13 cellular contexts compared by ENCODE assay signal in genomic region chr11:66674964-66675602, GRCh38. TPM values are rescaled to one million over a fixed set of nuclear protein-coding genes. Genes with fewer than 3 reads are reported as not detected.
A peak's percentile ranks its signal among the peaks of the same experiment; 100 is the strongest.
DNase-seq lines count a peak whose midpoint lies in the region; ATAC-seq, FAIRE-seq and TF ChIP-seq lines count a peak whose summit lies in the region.
"Had no signal": no experiment of that assay in that cellular context is flagged by ENCODE, and none has a peak within 500 bp of the region (broad histone marks: within the 10 kb centered on the region; RNA-seq: fewer than 3 reads in every experiment).

No MANE protein-coding gene starts in this region.

- FAIRE-seq in HepG2 (lab: Jason Lieb, UNC): peak; percentile 36
- FAIRE-seq: pancreas had no signal

- no peaks in the 10 kb centered on the region for H3K27me3 ChIP-seq in HepG2 (ENCODE audit: control insufficient read depth in 1 of 2, insufficient read depth in 2 of 2, low read length in 2 of 2)
- H3K27me3 ChIP-seq in right lobe of liver: no peaks in the 10 kb centered on the region
- no peaks in the 10 kb centered on the region for H3K27me3 ChIP-seq in OCI-LY1 (ENCODE audit: insufficient read depth, low read length)
- H3K27me3 ChIP-seq in iPS-20b (ENCODE audit: insufficient read depth, low read length): no peaks in the 10 kb centered on the region
- H3K27me3 ChIP-seq: pancreas had no signal

- POLR2A ChIA-PET in HepG2 (lab: Yijun Ruan, JAX): interaction anchor here (0.7 to 3.4 kb wide), 2 partner anchors 37 to 195 kb away, joined by 4 to 14 read pairs; partner anchors contain the start of genes DPP3 and RBM4

- H3K9me3 ChIP-seq in HepG2 (ENCODE audit: low read length): no peaks in the 10 kb centered on the region
- no peaks in the 10 kb centered on the region for H3K9me3 ChIP-seq in right lobe of liver
- no peaks in the 10 kb centered on the region for H3K9me3 ChIP-seq in OCI-LY1 (ENCODE audit: low read length)
- H3K9me3 ChIP-seq in iPS-20b (ENCODE audit: insufficient read depth, low read depth, low read length): no peaks in the 10 kb centered on the region
- H3K9me3 ChIP-seq: HAP-1, pancreas had no signal

- H3K9me2 ChIP-seq in OCI-LY1 (ENCODE audit: low read depth, low read length): no peaks in the 10 kb centered on the region

- no peak for TF ChIP-seq RAD21 in HepG2 (CRISPR knock-in tag; IDR thresholded peaks at IDR 0.05)

- H3F3A ChIP-seq in OCI-LY1 (ENCODE audit: insufficient read depth, low read length): peaks cover 4% of the 10 kb centered on the region; the same call in 1 of the 2 replicates

- DNase-seq in HepG2 (ENCODE audit: low spot score): no peak
- DNase-seq in right lobe of liver: no peak
- no peak for DNase-seq in stimulated activated naive CD8-positive, alpha-beta T cell treated with anti-CD3 and anti-CD28 coated beads, Interleukin-15, amount 100 ng/mL, for 72 hours
- no peak for DNase-seq in cerebellum (ENCODE audit: low spot score)
- DNase-seq in NOMO-1 treated with dmso at 0.1 percent for 144 hours (lab: John Stamatoyannopoulos, UW; ENCODE audit: unreplicated experiment): no peak
- DNase-seq in osteocyte (ENCODE audit: extremely low spot score, unreplicated experiment): no peak
- DNase-seq: activated CD8-positive, alpha-beta memory T cell treated with anti-CD3 and anti-CD28 coated beads, Interleukin-2, amount 50 U/mL, for 48 hours; central memory CD4-positive, alpha-beta T cell; pancreas; T-helper 9 cell had no signal

- in situ Hi-C loops in HepG2 (cut with HindIII; ENCODE audit: extremely low pct_ligation_motif_present, low pct_unique_long_range_greater_than_20kb): no loop called here

- H3K79me2 ChIP-seq in HepG2 (ENCODE audit: insufficient read depth, low read length): peaks cover 48% of the 10 kb centered on the region
- peaks cover 8% of the 10 kb centered on the region for H3K79me2 ChIP-seq in OCI-LY1 (ENCODE audit: insufficient read depth, low read length)

- peak overlapping the region; percentile 12 to 24 for H3K4me3 Mint-ChIP-seq in stimulated activated naive CD8-positive, alpha-beta T cell treated with anti-CD3 and anti-CD28 coated beads, Interleukin-15, amount 100 ng/mL, for 72 hours
- H3K4me3 Mint-ChIP-seq in osteocyte (ENCODE audit: unreplicated experiment): no peak overlapping the region

- no TSS peak for BruUV-seq in HepG2 (replicated peaks; lab: Mats Ljungman, UMichigan)

- no peak for TF ChIP-seq EP300 in HepG2 (IDR thresholded peaks at IDR 0.05; ENCODE audit: low read depth in 2 of 2, low read length in 2 of 2)
- no peak for TF ChIP-seq EP300 in HepG2 (CRISPR knock-in tag; IDR thresholded peaks at IDR 0.05; ENCODE audit: borderline replicate concordance)

- H3K9ac ChIP-seq in HepG2 (ENCODE audit: insufficient read depth, low read depth, low read length) (no peak overlapping the region), OCI-LY1 (ENCODE audit: low read length) (no peak overlapping the region), iPS-20b (ENCODE audit: low read depth, low read length) (no peak overlapping the region)

- TF ChIP-seq POLR2A in HepG2 (IDR thresholded peaks at IDR 0.05; ENCODE audit: insufficient read depth in 1 of 2, low read depth in 2 of 2, low read length in 2 of 2): no peak
- no peak for TF ChIP-seq POLR2A in right lobe of liver (IDR thresholded peaks at IDR 0.05)

- TF ChIP-seq CTCF in HepG2 (CRISPR knock-in tag; IDR thresholded peaks at IDR 0.05) (no peak), right lobe of liver (IDR thresholded peaks at IDR 0.05) (no peak), OCI-LY1 (IDR thresholded peaks at IDR 0.05; ENCODE audit: low read length) (no peak), osteocyte (IDR thresholded peaks at IDR 0.05) (no peak)

- H3K36me3 ChIP-seq in HepG2 (replicated peaks in 1 of 2; ENCODE audit: control insufficient read depth in 1 of 2, insufficient read depth in 2 of 2, low read length in 2 of 2) (peaks cover 1 to 4% of the 10 kb centered on the region in 2 experiments; a peak in 1 of 5 replicates), right lobe of liver (no peaks in the 10 kb centered on the region), OCI-LY1 (ENCODE audit: insufficient read depth, low read length) (peaks cover 24% of the 10 kb centered on the region), iPS-20b (ENCODE audit: insufficient read depth, low read depth, low read length) (peaks cover 38% of the 10 kb centered on the region)
- H3K36me3 ChIP-seq: pancreas had no signal

- H3K4me3 ChIP-seq in HepG2 (replicated peaks in 1 of 3; ENCODE audit: insufficient read depth in 1 of 3, low read depth in 2 of 3, low read length in 3 of 3) (no peak overlapping the region; a peak in 1 of 6 replicates), right lobe of liver (no peak overlapping the region), OCI-LY1 (ENCODE audit: low read depth, low read length, poor library complexity, severe bottlenecking) (peak overlapping the region; percentile 74), iPS-20b (ENCODE audit: low read length) (peak overlapping the region; percentile 80)
- H3K4me3 ChIP-seq: HAP-1, pancreas had no signal

- H3K27ac ChIP-seq in HepG2 (ENCODE audit: extremely low read length, insufficient read depth, low read length) (no peak overlapping the region), right lobe of liver (no peak overlapping the region), OCI-LY1 (ENCODE audit: low read depth, low read length, poor library complexity, severe bottlenecking) (no peak overlapping the region), iPS-20b (ENCODE audit: low read length) (no peak overlapping the region)
- H3K27ac ChIP-seq: pancreas had no signal

- H3K36me3 Mint-ChIP-seq in osteocyte (ENCODE audit: unreplicated experiment): peaks cover 5% of the 10 kb centered on the region

- H3K4me1 ChIP-seq in HepG2 (ENCODE audit: insufficient read depth, low read length) (peaks cover 41% of the 10 kb centered on the region), right lobe of liver (peaks cover 0 to 23% (median 3%) of the 10 kb centered on the region in 4 donors), OCI-LY1 (ENCODE audit: insufficient read depth, low read length, severe bottlenecking) (peaks cover 60% of the 10 kb centered on the region), iPS-20b (ENCODE audit: insufficient read depth, low read length) (peaks cover 10% of the 10 kb centered on the region; the same call in 1 of the 2 replicates)

- H3K9me3 Mint-ChIP-seq in stimulated activated naive CD8-positive, alpha-beta T cell treated with anti-CD3 and anti-CD28 coated beads, Interleukin-15, amount 100 ng/mL, for 72 hours: no peaks in the 10 kb centered on the region
- no peaks in the 10 kb centered on the region for H3K9me3 Mint-ChIP-seq in osteocyte (ENCODE audit: unreplicated experiment)

- no peak overlapping the region for H2AFZ ChIP-seq in HepG2 (ENCODE audit: low read length)
- no peak overlapping the region for H2AFZ ChIP-seq in OCI-LY1 (ENCODE audit: low read length)

- CTCF ChIA-PET in HepG2 (lab: Yijun Ruan, JAX; ENCODE audit: low intra/inter-chr PET ratio, low total read pairs): no interaction called here

- no peak overlapping the region for H3K27ac Mint-ChIP-seq in stimulated activated naive CD8-positive, alpha-beta T cell treated with anti-CD3 and anti-CD28 coated beads, Interleukin-15, amount 100 ng/mL, for 72 hours
- H3K27ac Mint-ChIP-seq in osteocyte (ENCODE audit: unreplicated experiment): no peak overlapping the region

- H3K27me3 Mint-ChIP-seq in stimulated activated naive CD8-positive, alpha-beta T cell treated with anti-CD3 and anti-CD28 coated beads, Interleukin-15, amount 100 ng/mL, for 72 hours: no peaks in the 10 kb centered on the region
- H3K27me3 Mint-ChIP-seq in osteocyte (ENCODE audit: unreplicated experiment): no peaks in the 10 kb centered on the region

- ATAC-seq in HepG2: no peak
- no peak for ATAC-seq in right lobe of liver
- ATAC-seq in stimulated activated naive CD8-positive, alpha-beta T cell treated with anti-CD3 and anti-CD28 coated beads, Interleukin-15, amount 100 ng/mL, for 72 hours: no peak
- ATAC-seq: pancreas had no signal

- H3K4me1 Mint-ChIP-seq in stimulated activated naive CD8-positive, alpha-beta T cell treated with anti-CD3 and anti-CD28 coated beads, Interleukin-15, amount 100 ng/mL, for 72 hours: peaks cover 47% of the 10 kb centered on the region
- H3K4me1 Mint-ChIP-seq in osteocyte (ENCODE audit: unreplicated experiment): peaks cover 30% of the 10 kb centered on the region

- H3K4me2 ChIP-seq in HepG2 (ENCODE audit: low read depth, low read length) (peak overlapping the region; percentile 100), OCI-LY1 (ENCODE audit: low read length) (peak overlapping the region; percentile 98)

- intact Hi-C loops in HepG2 (cut with micrococcal nuclease; ENCODE audit: unreplicated experiment): loop anchor here (5.0 kb wide), 1 partner anchor 83 kb away; the partner anchor contains the start of genes CCDC87 and CCS
- intact Hi-C loops in right lobe of liver (cut with DNase I): loop anchor here (5.0 kb wide), 2 partner anchors 83 to 98 kb away; partner anchors contain the start of genes CCDC87 (in 1 of the 2) and CCS (in 1 of the 2)

- 79% methylated on average over 2 of the region's 2 CpGs for WGBS in HepG2 (ENCODE audit: low lambda C conversion rate)
- 85% methylated on average over 2 of the region's 2 CpGs for WGBS in right lobe of liver (ENCODE audit: insufficient coverage, low coverage, low lambda C conversion rate, missing lambda C conversion rate)

- H4K20me1 ChIP-seq in HepG2 (ENCODE audit: insufficient read depth, low read length): peaks cover 2% of the 10 kb centered on the region; the same call in 1 of the 2 replicates
- H4K20me1 ChIP-seq in OCI-LY1 (ENCODE audit: insufficient read depth, low read length): no peaks in the 10 kb centered on the region

RNA-seq across cellular contexts. Expression of gene RBM4B, which starts 2.6 kb away (rescaled TPM):
- 25.6 and 25.8 TPM in 2 replicates for total RNA-seq in HepG2 (2016; rRNA removed; fragmentation: Illumina TruSeq; extraction: Trizol)
- 11.1 and 13.0 TPM in 2 replicates for total RNA-seq in HepG2 (2016; cell fraction: cytosol; rRNA removed; fragmentation: Illumina TruSeq; extraction: Trizol; ENCODE audit: low read depth)
- total RNA-seq in HepG2 (2016; cell fraction: insoluble cytoplasmic fraction; rRNA removed; fragmentation: Illumina TruSeq; extraction: Trizol): 24.9 and 27.1 TPM in 2 replicates
- total RNA-seq in HepG2 (2016; cell fraction: membrane; rRNA removed; fragmentation: Illumina TruSeq; extraction: Trizol): 16.5 and 17.7 TPM in 2 replicates
- total RNA-seq in HepG2 (2016; cell fraction: nucleus; rRNA removed; fragmentation: Illumina TruSeq; extraction: Trizol): 21.3 and 26.1 TPM in 2 replicates
- polyA plus RNA-seq in HepG2 (2011; rRNA removed): 32.4 and 33.5 TPM in 2 replicates
- polyA plus RNA-seq in HepG2 (2011; cell fraction: cytosol; rRNA removed): 19.2 and 24.1 TPM in 2 replicates
- polyA plus RNA-seq in HepG2 (2011; cell fraction: nucleus; rRNA removed): 51.7 and 54.9 TPM in 2 replicates
- 18.3 and 24.4 TPM in 2 replicates for polyA plus RNA-seq in HepG2 (2012)
- 4.8 and 5.2 TPM in 2 replicates for polyA plus RNA-seq in HepG2 (2016; cell fraction: cytosol; fragmentation: Illumina TruSeq; extraction: Trizol; ENCODE audit: low read depth)
- polyA plus RNA-seq in HepG2 (2016; cell fraction: insoluble cytoplasmic fraction; fragmentation: Illumina TruSeq; extraction: Trizol; ENCODE audit: low read depth): 28.7 and 29.9 TPM in 2 replicates
- polyA plus RNA-seq in HepG2 (2016; cell fraction: membrane; fragmentation: Illumina TruSeq; extraction: Trizol; ENCODE audit: low read depth): 7.3 and 10.0 TPM in 2 replicates
- 43.3 and 48.3 TPM in 2 replicates for polyA plus RNA-seq in HepG2 (2016; cell fraction: nucleus; fragmentation: Illumina TruSeq; extraction: Trizol; ENCODE audit: insufficient read depth, low read depth)
- 19.7 and 31.4 TPM in 2 replicates for polyA minus RNA-seq in HepG2 (2011; rRNA and poly(A)+ RNA removed; ENCODE audit: low replicate concordance)
- 7.9 and 9.7 TPM in 2 replicates for polyA minus RNA-seq in HepG2 (2011; cell fraction: cytosol; rRNA and poly(A)+ RNA removed)
- 39.4 and 40.9 TPM in 2 replicates for polyA minus RNA-seq in HepG2 (2011; cell fraction: nucleus; rRNA and poly(A)+ RNA removed)
- total RNA-seq in right lobe of liver: 1 to 10 TPM; 3.6 to 9.4 (median 6.9) TPM
- 73.9 TPM for total RNA-seq in cerebellum
- total RNA-seq in osteocyte: 31.2 and 31.4 TPM in 2 replicates

RNA-seq across cellular contexts. Expression of gene RBM4, which starts 36.6 kb away (rescaled TPM):
- total RNA-seq in HepG2 (2016; rRNA removed; fragmentation: Illumina TruSeq; extraction: Trizol) (136 and 138 TPM in 2 replicates), right lobe of liver (10 to 100 TPM; 40.3 to 57.0 (median 48.4) TPM), cerebellum (113 TPM), osteocyte (158 and 167 TPM in 2 replicates)
- total RNA-seq in HepG2 (2016; cell fraction: cytosol; rRNA removed; fragmentation: Illumina TruSeq; extraction: Trizol; ENCODE audit: low read depth): 72.4 and 85.4 TPM in 2 replicates
- 137 and 138 TPM in 2 replicates for total RNA-seq in HepG2 (2016; cell fraction: insoluble cytoplasmic fraction; rRNA removed; fragmentation: Illumina TruSeq; extraction: Trizol)
- total RNA-seq in HepG2 (2016; cell fraction: membrane; rRNA removed; fragmentation: Illumina TruSeq; extraction: Trizol): 57.5 and 58.8 TPM in 2 replicates
- 101 and 109 TPM in 2 replicates for total RNA-seq in HepG2 (2016; cell fraction: nucleus; rRNA removed; fragmentation: Illumina TruSeq; extraction: Trizol)
- 123 and 126 TPM in 2 replicates for polyA plus RNA-seq in HepG2 (2011; rRNA removed)
- 150 and 151 TPM in 2 replicates for polyA plus RNA-seq in HepG2 (2011; cell fraction: cytosol; rRNA removed)
- polyA plus RNA-seq in HepG2 (2011; cell fraction: nucleus; rRNA removed): 83.4 and 84.4 TPM in 2 replicates
- polyA plus RNA-seq in HepG2 (2012): 117 and 122 TPM in 2 replicates
- polyA plus RNA-seq in HepG2 (2016; cell fraction: cytosol; fragmentation: Illumina TruSeq; extraction: Trizol; ENCODE audit: low read depth): 29.4 and 30.6 TPM in 2 replicates
- 149 and 157 TPM in 2 replicates for polyA plus RNA-seq in HepG2 (2016; cell fraction: insoluble cytoplasmic fraction; fragmentation: Illumina TruSeq; extraction: Trizol; ENCODE audit: low read depth)
- polyA plus RNA-seq in HepG2 (2016; cell fraction: membrane; fragmentation: Illumina TruSeq; extraction: Trizol; ENCODE audit: low read depth): 38.1 and 38.5 TPM in 2 replicates
- 115 and 116 TPM in 2 replicates for polyA plus RNA-seq in HepG2 (2016; cell fraction: nucleus; fragmentation: Illumina TruSeq; extraction: Trizol; ENCODE audit: insufficient read depth, low read depth)
- polyA minus RNA-seq in HepG2 (2011; rRNA and poly(A)+ RNA removed; ENCODE audit: low replicate concordance): 104 and 196 TPM in 2 replicates
- polyA minus RNA-seq in HepG2 (2011; cell fraction: cytosol; rRNA and poly(A)+ RNA removed): 40.8 and 41.0 TPM in 2 replicates
- polyA minus RNA-seq in HepG2 (2011; cell fraction: nucleus; rRNA and poly(A)+ RNA removed): 136 and 154 TPM in 2 replicates

RNA-seq across cellular contexts. Expression of gene SPTBN2, which starts 53.9 kb away (rescaled TPM):
- 1.2 and 4.0 TPM in 2 replicates for total RNA-seq in HepG2 (2016; rRNA removed; fragmentation: Illumina TruSeq; extraction: Trizol)
- 0.51 and 1.1 TPM in 2 replicates for total RNA-seq in HepG2 (2016; cell fraction: cytosol; rRNA removed; fragmentation: Illumina TruSeq; extraction: Trizol; ENCODE audit: low read depth)
- 1.4 and 4.7 TPM in 2 replicates for total RNA-seq in HepG2 (2016; cell fraction: insoluble cytoplasmic fraction; rRNA removed; fragmentation: Illumina TruSeq; extraction: Trizol)
- total RNA-seq in HepG2 (2016; cell fraction: membrane; rRNA removed; fragmentation: Illumina TruSeq; extraction: Trizol): 0.34 and 0.53 TPM in 2 replicates
- 5.5 and 7.1 TPM in 2 replicates for total RNA-seq in HepG2 (2016; cell fraction: nucleus; rRNA removed; fragmentation: Illumina TruSeq; extraction: Trizol)
- 0.65 and 2.0 TPM in 2 replicates for polyA plus RNA-seq in HepG2 (2011; rRNA removed)
- 0.69 and 0.91 TPM in 2 replicates for polyA plus RNA-seq in HepG2 (2011; cell fraction: cytosol; rRNA removed)
- 8.8 and 9.0 TPM in 2 replicates for polyA plus RNA-seq in HepG2 (2011; cell fraction: nucleus; rRNA removed)
- polyA plus RNA-seq in HepG2 (2012): 1.2 and 2.0 TPM in 2 replicates
- 0.15 and 0.21 TPM in 2 replicates for polyA plus RNA-seq in HepG2 (2016; cell fraction: cytosol; fragmentation: Illumina TruSeq; extraction: Trizol; ENCODE audit: low read depth)
- polyA plus RNA-seq in HepG2 (2016; cell fraction: insoluble cytoplasmic fraction; fragmentation: Illumina TruSeq; extraction: Trizol; ENCODE audit: low read depth): 1.0 and 2.0 TPM in 2 replicates
- 0.35 and 0.48 TPM in 2 replicates for polyA plus RNA-seq in HepG2 (2016; cell fraction: membrane; fragmentation: Illumina TruSeq; extraction: Trizol; ENCODE audit: low read depth)
- polyA plus RNA-seq in HepG2 (2016; cell fraction: nucleus; fragmentation: Illumina TruSeq; extraction: Trizol; ENCODE audit: insufficient read depth, low read depth): 8.1 and 13.3 TPM in 2 replicates
- 2.5 and 62.0 TPM in 2 replicates for polyA minus RNA-seq in HepG2 (2011; rRNA and poly(A)+ RNA removed; ENCODE audit: low replicate concordance)
- polyA minus RNA-seq in HepG2 (2011; cell fraction: cytosol; rRNA and poly(A)+ RNA removed): 1.1 and 2.7 TPM in 2 replicates
- polyA minus RNA-seq in HepG2 (2011; cell fraction: nucleus; rRNA and poly(A)+ RNA removed): 3.5 and 4.8 TPM in 2 replicates
- 10 to 100 TPM; 20.7 to 67.1 (median 50.7) TPM for total RNA-seq in right lobe of liver
- total RNA-seq in cerebellum: 93.8 TPM
- total RNA-seq in osteocyte: 12.6 and 12.9 TPM in 2 replicates

RNA-seq across cellular contexts. Expression of gene RBM14, which starts 58.7 kb away (rescaled TPM):
- total RNA-seq in HepG2 (2016; rRNA removed; fragmentation: Illumina TruSeq; extraction: Trizol) (41.7 and 44.1 TPM in 2 replicates), right lobe of liver (10 to 100 TPM; 25.1 to 63.7 (median 27.4) TPM), cerebellum (68.1 TPM), osteocyte (59.2 and 62.6 TPM in 2 replicates)
- 3.6 and 5.1 TPM in 2 replicates for total RNA-seq in HepG2 (2016; cell fraction: cytosol; rRNA removed; fragmentation: Illumina TruSeq; extraction: Trizol; ENCODE audit: low read depth)
- total RNA-seq in HepG2 (2016; cell fraction: insoluble cytoplasmic fraction; rRNA removed; fragmentation: Illumina TruSeq; extraction: Trizol): 41.2 and 46.1 TPM in 2 replicates
- total RNA-seq in HepG2 (2016; cell fraction: membrane; rRNA removed; fragmentation: Illumina TruSeq; extraction: Trizol): 17.8 and 17.9 TPM in 2 replicates
- total RNA-seq in HepG2 (2016; cell fraction: nucleus; rRNA removed; fragmentation: Illumina TruSeq; extraction: Trizol): 58.5 and 66.2 TPM in 2 replicates
- 12.7 and 14.6 TPM in 2 replicates for polyA plus RNA-seq in HepG2 (2011; rRNA removed)
- 10.6 and 13.1 TPM in 2 replicates for polyA plus RNA-seq in HepG2 (2011; cell fraction: cytosol; rRNA removed)
- polyA plus RNA-seq in HepG2 (2011; cell fraction: nucleus; rRNA removed): 44.2 and 47.6 TPM in 2 replicates
- 18.2 and 26.9 TPM in 2 replicates for polyA plus RNA-seq in HepG2 (2012)
- 4.8 and 5.7 TPM in 2 replicates for polyA plus RNA-seq in HepG2 (2016; cell fraction: cytosol; fragmentation: Illumina TruSeq; extraction: Trizol; ENCODE audit: low read depth)
- 50.7 and 56.3 TPM in 2 replicates for polyA plus RNA-seq in HepG2 (2016; cell fraction: insoluble cytoplasmic fraction; fragmentation: Illumina TruSeq; extraction: Trizol; ENCODE audit: low read depth)
- 15.9 and 16.6 TPM in 2 replicates for polyA plus RNA-seq in HepG2 (2016; cell fraction: membrane; fragmentation: Illumina TruSeq; extraction: Trizol; ENCODE audit: low read depth)
- polyA plus RNA-seq in HepG2 (2016; cell fraction: nucleus; fragmentation: Illumina TruSeq; extraction: Trizol; ENCODE audit: insufficient read depth, low read depth): 64.3 and 68.1 TPM in 2 replicates
- 59.6 and 85.3 TPM in 2 replicates for polyA minus RNA-seq in HepG2 (2011; rRNA and poly(A)+ RNA removed; ENCODE audit: low replicate concordance)
- 14.9 and 22.7 TPM in 2 replicates for polyA minus RNA-seq in HepG2 (2011; cell fraction: cytosol; rRNA and poly(A)+ RNA removed)
- 52.8 and 54.8 TPM in 2 replicates for polyA minus RNA-seq in HepG2 (2011; cell fraction: nucleus; rRNA and poly(A)+ RNA removed)

Comparison
In these comparisons a context has a peak if more than half of its experiments do, and no peak if none do; other contexts are left out.
1. H3K4me3 ChIP-seq: peak in OCI-LY1 (single experiment) and iPS-20b (single experiment); none in HepG2 (0 of 3) and right lobe of liver (0 of 3).